In genomic region chr2:239695106-239695727, GRCh38 we compare ENCODE assay signal across 25 cellular contexts.
"Had no signal": no experiment of that assay in that cellular context is flagged by ENCODE, and none has a peak within 500 bp of the region (broad histone marks: within the 10 kb centered on the region; RNA-seq: fewer than 3 reads in every experiment).

No MANE protein-coding gene starts in this region.

- H3K4me3 ChIP-seq: ascending aorta, body of pancreas, Peyer's patch, SJCRH30 had no signal

- H3K4me3 Mint-ChIP-seq: activated CD8-positive, alpha-beta memory T cell treated with anti-CD3 and anti-CD28 coated beads, Interleukin-2, amount 10 ng/mL, durations not matched to agents 7 days and 5 days; activated naive CD4-positive, alpha-beta T cell treated with anti-CD3 and anti-CD28 coated beads, Interleukin-2, amount 50 U/mL, for 24 hours; activated T-cell treated with anti-CD3 and anti-CD28 coated beads, Interleukin-2, amount 50 U/mL, for 24 hours; activated T-helper 1 cell treated with anti-CD3 and anti-CD28 coated beads, Interleukin-12 subunit alpha, Interleukin-12 subunit beta, Interleukin-2, Interleukin-4 antibody, amounts not matched to agents 30 ng/mL and 10 ng/mL and 1 ng/mL, durations not matched to agents 14 hours and 24 hours and 36 hours had no signal

- H3K4me1 Mint-ChIP-seq: activated CD8-positive, alpha-beta memory T cell treated with anti-CD3 and anti-CD28 coated beads, Interleukin-2, amount 10 ng/mL, durations not matched to agents 7 days and 5 days; activated naive CD4-positive, alpha-beta T cell treated with anti-CD3 and anti-CD28 coated beads, Interleukin-2, amount 50 U/mL, for 24 hours had no signal

- H3K4me1 ChIP-seq: Peyer's patch, SJCRH30 had no signal

- H3K27ac Mint-ChIP-seq: activated CD8-positive, alpha-beta memory T cell treated with anti-CD3 and anti-CD28 coated beads, Interleukin-2, amount 10 ng/mL, durations not matched to agents 7 days and 5 days; activated naive CD4-positive, alpha-beta T cell treated with anti-CD3 and anti-CD28 coated beads, Interleukin-2, amount 50 U/mL, for 24 hours; activated T-cell treated with anti-CD3 and anti-CD28 coated beads, Interleukin-2, amount 50 U/mL, for 24 hours; activated T-helper 1 cell treated with anti-CD3 and anti-CD28 coated beads, Interleukin-12 subunit alpha, Interleukin-12 subunit beta, Interleukin-2, Interleukin-4 antibody, amounts not matched to agents 30 ng/mL and 10 ng/mL and 1 ng/mL, durations not matched to agents 14 hours and 24 hours and 36 hours had no signal

- H3K36me3 ChIP-seq: ascending aorta, Peyer's patch, SJCRH30 had no signal

- H3K36me3 Mint-ChIP-seq: activated CD8-positive, alpha-beta memory T cell treated with anti-CD3 and anti-CD28 coated beads, Interleukin-2, amount 10 ng/mL, durations not matched to agents 7 days and 5 days; activated naive CD4-positive, alpha-beta T cell treated with anti-CD3 and anti-CD28 coated beads, Interleukin-2, amount 50 U/mL, for 24 hours had no signal

- H3K9me3 ChIP-seq: ascending aorta, body of pancreas, Peyer's patch, SJCRH30 had no signal

- H3K9me2 ChIP-seq: SK-N-SH had no signal

- H3K4me2 ChIP-seq: SK-N-SH had no signal

- ATAC-seq: activated CD4-positive, CD25-positive, alpha-beta regulatory T cell treated with anti-CD3 and anti-CD28 coated beads, Interleukin-2, amount 50 U/mL, for 24 hours; activated CD8-positive, alpha-beta memory T cell treated with anti-CD3 and anti-CD28 coated beads, Interleukin-2, amount 10 ng/mL, durations not matched to agents 7 days and 5 days; body of pancreas had no signal

- H3K27me3 ChIP-seq: ascending aorta, body of pancreas, Peyer's patch had no signal

- H3K27me3 Mint-ChIP-seq: activated CD8-positive, alpha-beta memory T cell treated with anti-CD3 and anti-CD28 coated beads, Interleukin-2, amount 10 ng/mL, durations not matched to agents 7 days and 5 days; activated naive CD4-positive, alpha-beta T cell treated with anti-CD3 and anti-CD28 coated beads, Interleukin-2, amount 50 U/mL, for 24 hours; activated T-cell treated with anti-CD3 and anti-CD28 coated beads, Interleukin-2, amount 50 U/mL, for 24 hours had no signal

- DNase-seq: activated CD4-positive, alpha-beta T cell treated with anti-CD3 and anti-CD28 coated beads for 4 hours; activated CD4-positive, alpha-beta T cell treated with anti-CD3 and anti-CD28 coated beads, Interleukin-2, amount 50 U/mL, for 4 hours; activated CD8-positive, alpha-beta memory T cell treated with anti-CD3 and anti-CD28 coated beads, Interleukin-2, amount 10 ng/mL, durations not matched to agents 7 days and 5 days; activated effector memory CD4-positive, alpha-beta T cell treated with Interleukin-2 at 50 U/mL for 16 hours; activated naive CD4-positive, alpha-beta T cell; activated T-cell treated with anti-CD3 and anti-CD28 coated beads, Interleukin-2, amount 50 U/mL, for 24 hours; body of pancreas; KG1; NCI-H1048; NCI-H146; NCI-H187 treated with DMSO at 0.1 percent for 48 hours; NCI-H2081 treated with DMSO at 0.1 percent for 48 hours; NCI-H446; NCI-H524; Right ventricle myocardium superior; SJCRH30; SK-N-SH; T-helper 1 cell had no signal

- H3K27ac ChIP-seq: ascending aorta, body of pancreas, Peyer's patch, RWPE1, SJCRH30, VCaP had no signal

- H3K9me3 Mint-ChIP-seq: activated naive CD4-positive, alpha-beta T cell treated with anti-CD3 and anti-CD28 coated beads, Interleukin-2, amount 50 U/mL, for 24 hours; activated T-cell treated with anti-CD3 and anti-CD28 coated beads, Interleukin-2, amount 50 U/mL, for 24 hours; activated T-helper 1 cell treated with anti-CD3 and anti-CD28 coated beads, Interleukin-12 subunit alpha, Interleukin-12 subunit beta, Interleukin-2, Interleukin-4 antibody, amounts not matched to agents 30 ng/mL and 10 ng/mL and 1 ng/mL, durations not matched to agents 14 hours and 24 hours and 36 hours had no signal
